ENCODE assay signal across 2 cellular contexts in the genomic region with DNA sequence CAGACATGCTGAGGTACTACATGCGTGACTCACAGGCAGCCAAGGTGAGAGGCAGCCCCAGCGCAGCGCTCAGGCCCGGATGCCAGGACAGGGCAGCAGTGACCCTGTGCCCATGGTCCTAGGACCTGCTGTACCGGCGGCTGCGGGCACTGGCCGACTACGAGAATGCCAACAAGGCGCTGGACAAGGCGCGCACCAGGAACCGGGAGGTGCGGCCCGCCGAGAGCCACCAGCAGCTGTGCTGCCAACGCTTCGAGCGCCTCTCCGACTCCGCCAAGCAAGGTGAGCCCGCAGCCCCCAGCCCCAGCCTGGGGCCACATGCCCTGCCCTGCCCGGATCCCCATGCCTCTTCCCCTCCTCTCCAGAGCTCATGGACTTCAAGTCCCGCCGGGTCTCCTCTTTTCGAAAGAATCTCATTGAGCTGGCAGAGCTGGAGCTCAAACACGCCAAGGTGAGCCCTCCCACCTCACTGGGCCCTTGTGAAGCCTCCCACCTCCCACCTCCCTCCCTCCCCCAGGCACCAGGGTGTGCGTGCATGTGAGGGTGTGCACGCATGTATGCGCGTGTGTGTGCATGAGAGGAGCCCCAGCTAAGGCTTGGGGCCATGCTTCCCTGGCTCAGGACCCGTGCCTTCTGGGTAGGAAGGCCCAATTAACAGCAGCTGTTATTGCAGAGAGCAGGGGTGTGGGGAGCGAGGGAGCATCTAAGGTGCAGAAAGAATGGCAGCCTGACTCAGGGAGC.
TF ChIP-seq lines count a peak whose summit lies in the region.

No MANE protein-coding gene starts in this region.

TF ChIP-seq in GM23338, 12 proteins besides CTCF, POLR2A, EP300 and RAD21 (continues in another document):
- TF ChIP-seq ZNF331 (CRISPR knock-in tag; IDR thresholded peaks at IDR 0.05; ENCODE audit: low read depth) (no peak), EZH2phosphoT487 (IDR thresholded peaks at IDR 0.05; ENCODE audit: unreplicated experiment) (no peak), ZNF114 (CRISPR knock-in tag; IDR thresholded peaks at IDR 0.05) (no peak), JUNB (IDR thresholded peaks at IDR 0.05; ENCODE audit: unreplicated experiment) (no peak), NANOG (IDR thresholded peaks at IDR 0.05; ENCODE audit: borderline replicate concordance) (no peak), CREB1 (CRISPR knock-in tag; IDR thresholded peaks at IDR 0.05; ENCODE audit: low read depth) (no peak), EZH2 (IDR thresholded peaks at IDR 0.05; ENCODE audit: low read depth, unreplicated experiment) (no peak), STAT1 (IDR thresholded peaks at IDR 0.05; ENCODE audit: unreplicated experiment) (no peak)
- TF ChIP-seq, protein P1, sequence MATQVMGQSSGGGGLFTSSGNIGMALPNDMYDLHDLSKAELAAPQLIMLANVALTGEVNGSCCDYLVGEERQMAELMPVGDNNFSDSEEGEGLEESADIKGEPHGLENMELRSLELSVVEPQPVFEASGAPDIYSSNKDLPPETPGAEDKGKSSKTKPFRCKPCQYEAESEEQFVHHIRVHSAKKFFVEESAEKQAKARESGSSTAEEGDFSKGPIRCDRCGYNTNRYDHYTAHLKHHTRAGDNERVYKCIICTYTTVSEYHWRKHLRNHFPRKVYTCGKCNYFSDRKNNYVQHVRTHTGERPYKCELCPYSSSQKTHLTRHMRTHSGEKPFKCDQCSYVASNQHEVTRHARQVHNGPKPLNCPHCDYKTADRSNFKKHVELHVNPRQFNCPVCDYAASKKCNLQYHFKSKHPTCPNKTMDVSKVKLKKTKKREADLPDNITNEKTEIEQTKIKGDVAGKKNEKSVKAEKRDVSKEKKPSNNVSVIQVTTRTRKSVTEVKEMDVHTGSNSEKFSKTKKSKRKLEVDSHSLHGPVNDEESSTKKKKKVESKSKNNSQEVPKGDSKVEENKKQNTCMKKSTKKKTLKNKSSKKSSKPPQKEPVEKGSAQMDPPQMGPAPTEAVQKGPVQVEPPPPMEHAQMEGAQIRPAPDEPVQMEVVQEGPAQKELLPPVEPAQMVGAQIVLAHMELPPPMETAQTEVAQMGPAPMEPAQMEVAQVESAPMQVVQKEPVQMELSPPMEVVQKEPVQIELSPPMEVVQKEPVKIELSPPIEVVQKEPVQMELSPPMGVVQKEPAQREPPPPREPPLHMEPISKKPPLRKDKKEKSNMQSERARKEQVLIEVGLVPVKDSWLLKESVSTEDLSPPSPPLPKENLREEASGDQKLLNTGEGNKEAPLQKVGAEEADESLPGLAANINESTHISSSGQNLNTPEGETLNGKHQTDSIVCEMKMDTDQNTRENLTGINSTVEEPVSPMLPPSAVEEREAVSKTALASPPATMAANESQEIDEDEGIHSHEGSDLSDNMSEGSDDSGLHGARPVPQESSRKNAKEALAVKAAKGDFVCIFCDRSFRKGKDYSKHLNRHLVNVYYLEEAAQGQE (IDR thresholded peaks at IDR 0.05; ENCODE audit: unreplicated experiment): no peak
- TF ChIP-seq, protein P2, sequence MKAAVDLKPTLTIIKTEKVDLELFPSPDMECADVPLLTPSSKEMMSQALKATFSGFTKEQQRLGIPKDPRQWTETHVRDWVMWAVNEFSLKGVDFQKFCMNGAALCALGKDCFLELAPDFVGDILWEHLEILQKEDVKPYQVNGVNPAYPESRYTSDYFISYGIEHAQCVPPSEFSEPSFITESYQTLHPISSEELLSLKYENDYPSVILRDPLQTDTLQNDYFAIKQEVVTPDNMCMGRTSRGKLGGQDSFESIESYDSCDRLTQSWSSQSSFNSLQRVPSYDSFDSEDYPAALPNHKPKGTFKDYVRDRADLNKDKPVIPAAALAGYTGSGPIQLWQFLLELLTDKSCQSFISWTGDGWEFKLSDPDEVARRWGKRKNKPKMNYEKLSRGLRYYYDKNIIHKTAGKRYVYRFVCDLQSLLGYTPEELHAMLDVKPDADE (IDR thresholded peaks at IDR 0.05): no peak

TF ChIP-seq in neural cell, 6 proteins besides CTCF, POLR2A, EP300 and RAD21:
- peak; percentile 19 for TF ChIP-seq POLR2AphosphoS5 (IDR thresholded peaks at IDR 0.05)
- TF ChIP-seq EZH2 (IDR thresholded peaks at IDR 0.05; ENCODE audit: borderline replicate concordance, insufficient read depth, low read length, poor library complexity, severe bottlenecking): no peak
